7 cellular contexts compared by ENCODE assay signal in the genomic region with DNA sequence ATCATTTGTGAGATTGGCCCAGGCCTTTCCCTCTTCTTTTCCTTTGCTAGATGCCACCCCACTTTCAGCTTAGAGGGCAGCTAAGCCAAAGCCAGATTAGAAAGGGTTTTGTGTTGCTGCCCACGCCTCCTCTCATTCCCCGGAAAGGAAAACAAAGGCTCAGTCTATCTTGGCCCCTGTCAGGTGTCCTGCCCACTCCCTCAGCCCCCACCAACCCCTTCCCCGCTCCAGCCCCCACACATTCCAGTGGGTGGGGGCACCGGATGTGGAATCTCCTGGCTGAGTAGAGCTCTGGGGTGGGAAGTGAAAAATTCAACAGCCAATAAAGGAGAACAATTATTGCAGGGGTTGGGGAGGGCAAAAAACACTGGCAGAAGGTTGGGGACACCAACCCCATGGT. TPM values are rescaled to one million over a fixed set of nuclear protein-coding genes. Genes with fewer than 3 reads are reported as not detected.
DNase-seq lines count a peak whose midpoint lies in the region; ATAC-seq and TF ChIP-seq lines count a peak whose summit lies in the region.
"Had no signal": no experiment of that assay in that cellular context is flagged by ENCODE, and none has a peak within 500 bp of the region (broad histone marks: within the 10 kb centered on the region; RNA-seq: fewer than 3 reads in every experiment).

No MANE protein-coding gene starts in this region.

- peak; percentile 56 for DNase-seq in WERI-Rb-1
- peak; percentile 42 for DNase-seq in kidney tubule cell (ENCODE audit: low spot score)
- no peak for DNase-seq in NCI-H128 (lab: John Stamatoyannopoulos, UW; ENCODE audit: unreplicated experiment)
- no peak for DNase-seq in SKM-1 (lab: John Stamatoyannopoulos, UW; ENCODE audit: unreplicated experiment)
- DNase-seq in omental fat pad (ENCODE audit: low spot score): no peak
- DNase-seq: MV-4-11 had no signal

- peak overlapping the region; percentile 82; the same call in 1 of the 2 replicates for H3K9ac ChIP-seq in BLaER1

- H3K9me3 ChIP-seq in BLaER1 (no peaks in the 10 kb centered on the region), WERI-Rb-1 (ENCODE audit: severe bottlenecking) (no peaks in the 10 kb centered on the region)

- H3K27ac ChIP-seq in BLaER1 (no peak overlapping the region), WERI-Rb-1 (peak overlapping the region; percentile 81)

- H3K4me2 ChIP-seq in BLaER1: peak overlapping the region; percentile 93

- TF ChIP-seq CTCF in WERI-Rb-1 (IDR thresholded peaks at IDR 0.05; ENCODE audit: low read depth, low read length): no peak
- no peak for TF ChIP-seq CTCF in omental fat pad (IDR thresholded peaks at IDR 0.05)

- no peak for ATAC-seq in omental fat pad (ENCODE audit: low FRiP score)

- H3K4me3 ChIP-seq in BLaER1 (no peak overlapping the region), WERI-Rb-1 (ENCODE audit: low read depth, low read length) (no peak overlapping the region; the same call in 1 of the 2 replicates)

- H3K36me3 ChIP-seq in BLaER1 (peaks cover 21% of the 10 kb centered on the region; the same call in 1 of the 2 replicates), WERI-Rb-1 (peaks cover 11% of the 10 kb centered on the region)

- H3K4me1 ChIP-seq in BLaER1: peaks cover 75% of the 10 kb centered on the region

- H3K27me3 ChIP-seq in BLaER1 (no peaks in the 10 kb centered on the region), WERI-Rb-1 (ENCODE audit: insufficient read depth, low read depth, severe bottlenecking) (no peaks in the 10 kb centered on the region)

- no peaks in the 10 kb centered on the region for H4K20me1 ChIP-seq in BLaER1

RNA-seq across cellular contexts. Expression of a gene that starts 2.2 kb away (rescaled TPM):
- 100 to 1,000 TPM in 2 of 4 donors, 10 to 100 TPM in 2; 77.4 to 119 (median 100) TPM for total RNA-seq in omental fat pad

RNA-seq across cellular contexts. Expression of a gene that starts 2.2 kb away (rescaled TPM):
- total RNA-seq in omental fat pad: 100 to 1,000 TPM; 168 to 247 (median 213) TPM

RNA-seq across cellular contexts. Expression of a gene that starts 10.3 kb away (rescaled TPM):
- total RNA-seq in omental fat pad: 100 to 1,000 TPM; 101 to 207 (median 156) TPM

RNA-seq across cellular contexts. Expression of a gene that starts 10.8 kb away (rescaled TPM):
- 1,000 to 10,000 TPM in 2 of 4 donors, 100 to 1,000 TPM in 2; 736 to 1,401 (median 892) TPM for total RNA-seq in omental fat pad

RNA-seq across cellular contexts. Expression of a gene that starts 24.9 kb away (rescaled TPM):
- 1 to 10 TPM; 1.9 to 5.4 (median 2.5) TPM for total RNA-seq in omental fat pad

Comparison
In these comparisons a context has a peak if more than half of its experiments do, and no peak if none do; other contexts are left out.
1. DNase-seq: peak in WERI-Rb-1 (single experiment) and kidney tubule cell (single experiment); none in NCI-H128 (single experiment), SKM-1 (single experiment) and omental fat pad (single experiment).